ENCODE assay signal across 16 cellular contexts in genomic region chr11:125950696-125951645, GRCh38. TPM values are rescaled to one million over a fixed set of nuclear protein-coding genes. Genes with fewer than 3 reads are reported as not detected.
DNase-seq lines count a peak whose midpoint lies in the region; ATAC-seq and TF ChIP-seq lines count a peak whose summit lies in the region.
"Had no signal": no experiment of that assay in that cellular context is flagged by ENCODE, and none has a peak within 500 bp of the region (broad histone marks: within the 10 kb centered on the region; RNA-seq: fewer than 3 reads in every experiment).

No MANE protein-coding gene starts in this region.

- ATAC-seq in left colon (peak; percentile 30), HG02885 (IDR thresholded peaks at IDR 0.05; ENCODE audit: poor library complexity, unreplicated experiment) (no peak)

- DNase-seq in GM04504 (ENCODE audit: low read depth), result peak; percentile 19
- DNase-seq in T47D (ENCODE audit: low read depth in 1 of 2, low spot score in 1 of 2), result peak; percentile 60 to 86
- DNase-seq in left colon, result peak; percentile 22 to 62
- peak; percentile 96 for DNase-seq in sigmoid colon
- no peak for DNase-seq in NCI-H187 (lab: John Stamatoyannopoulos, UW)
- no peak for DNase-seq in DMS 273 (lab: John Stamatoyannopoulos, UW; ENCODE audit: unreplicated experiment)
- no peak for DNase-seq in kidney tubule cell (ENCODE audit: low spot score)
- DNase-seq: activated CD8-positive, alpha-beta memory T cell treated with anti-CD3 and anti-CD28 coated beads, Interleukin-2, amount 50 U/mL, for 48 hours had no signal

- H3K4me3 ChIP-seq in sigmoid colon, result no peak overlapping the region
- H3K4me3 ChIP-seq: BLaER1 treated with 17β-estradiol and CSF1 and Interleukin-3, amounts not matched to agents 10 nM and 100 nM; thoracic aorta had no signal

- no peak for TF ChIP-seq CTCF in sigmoid colon (IDR thresholded peaks at IDR 0.05)

- 80 to 90% methylated on average over 15 of the region's 15 CpGs for WGBS in sigmoid colon, 2 donors

- TF ChIP-seq POLR2A in sigmoid colon (IDR thresholded peaks at IDR 0.05), result no peak

- in situ Hi-C loops in T47D (cut with HindIII; ENCODE audit: low pct_unique_long_range_greater_than_20kb, low sequenced_read_pairs), result no loop called here

- H3K9me3 ChIP-seq in sigmoid colon, result no peaks in the 10 kb centered on the region
- H3K9me3 ChIP-seq: BLaER1 treated with 17β-estradiol and CSF1 and Interleukin-3, amounts not matched to agents 10 nM and 100 nM; neutrophil; thoracic aorta had no signal

- peaks cover 0 to 3% (median 0%) of the 10 kb centered on the region in 4 donors for H3K36me3 ChIP-seq in sigmoid colon
- H3K36me3 ChIP-seq: BLaER1 treated with 17β-estradiol and CSF1 and Interleukin-3, amounts not matched to agents 10 nM and 100 nM; neutrophil; thoracic aorta had no signal

- peak overlapping the region in 3 of 4 donors; percentile 73 to 78 (median 75) for H3K27ac ChIP-seq in sigmoid colon
- H3K27ac ChIP-seq: BLaER1 treated with 17β-estradiol and CSF1 and Interleukin-3, amounts not matched to agents 10 nM and 100 nM; neutrophil; thoracic aorta had no signal

- H3K27me3 ChIP-seq in sigmoid colon, result no peaks in the 10 kb centered on the region
- H3K27me3 ChIP-seq: BLaER1 treated with 17β-estradiol and CSF1 and Interleukin-3, amounts not matched to agents 10 nM and 100 nM had no signal

- intact Hi-C loops in left colon (cut with DNase I, micrococcal nuclease) (no loop called here), sigmoid colon (cut with DNase I) (loop anchor here (5.0 kb wide), 1 partner anchor 71 kb away; no protein-coding TSS in a partner anchor)

- peaks cover 2 to 36% (median 32%) of the 10 kb centered on the region in 4 donors for H3K4me1 ChIP-seq in sigmoid colon

- TF ChIP-seq EP300 in sigmoid colon (IDR thresholded peaks at IDR 0.05), result peak in 3 of 4 donors; percentile 68 to 84 (median 77)

RNA-seq across cellular contexts. Expression of gene VSIG10L2, which starts 5.1 kb away (rescaled TPM):
- total RNA-seq in left colon, result not detected
- under 1 TPM in 1 of 4 donors, not detected in 3; 0.68 TPM for total RNA-seq in sigmoid colon
- polyA plus RNA-seq in sigmoid colon, result not detected
- total RNA-seq: endodermal cell, H4, OCI-LY7, thoracic aorta had no signal
- polyA plus RNA-seq: IgD-negative memory B cell had no signal

RNA-seq across cellular contexts. Expression of gene DDX25, which starts 46.7 kb away (rescaled TPM):
- under 1 TPM; 0.20 to 0.27 TPM for total RNA-seq in left colon
- 1 to 10 TPM in 1 of 4 donors, under 1 TPM in 3; 0.14 to 1.7 (median 0.44) TPM for total RNA-seq in sigmoid colon
- under 1 TPM in 2 of 3 donors, not detected in 1; 0.23 to 0.60 TPM for polyA plus RNA-seq in sigmoid colon
- total RNA-seq: H4, thoracic aorta had no signal

RNA-seq across cellular contexts. Expression of gene PUS3, which starts 48.0 kb away (rescaled TPM):
- total RNA-seq in left colon, result 1 to 10 TPM; 4.7 to 7.5 TPM
- 10 to 100 TPM in 3 of 4 donors, 1 to 10 TPM in 1; 6.4 to 21.6 (median 11.9) TPM for total RNA-seq in sigmoid colon
- polyA plus RNA-seq in sigmoid colon, result 1 to 10 TPM; 7.6 to 9.2 (median 7.8) TPM

Comparison
In these comparisons a context has a peak if more than half of its experiments do, and no peak if none do; other contexts are left out.
1. DNase-seq: peak in GM04504 (single experiment), T47D (2 of 2), left colon (2 of 2) and sigmoid colon (single experiment); none in NCI-H187 (0 of 2), DMS 273 (single experiment) and kidney tubule cell (single experiment).